1 cellular context compared by ENCODE assay signal in genomic region chr17:49496183-49496865, GRCh38.
TF ChIP-seq lines count a peak whose summit lies in the region.

No MANE protein-coding gene starts in this region.

TF ChIP-seq in WTC11, 78 proteins besides CTCF, POLR2A, EP300 and RAD21 (continued from another document):
- TF ChIP-seq ZNF396 (CRISPR knock-in tag; IDR thresholded peaks at IDR 0.05; ENCODE audit: borderline replicate concordance) (no peak), ZNF263 (CRISPR knock-in tag; IDR thresholded peaks at IDR 0.05; ENCODE audit: low read depth) (0 out of 2 replicates have a peak, but pooled peaks have one; percentile 32), GABPB1 (CRISPR knock-in tag; IDR thresholded peaks at IDR 0.05) (peak; percentile 59; the same call in 1 of the 2 replicates), TCF7 (CRISPR knock-in tag; IDR thresholded peaks at IDR 0.05; ENCODE audit: low read depth) (no peak), RELA (CRISPR knock-in tag; IDR thresholded peaks at IDR 0.05; ENCODE audit: borderline replicate concordance) (peak; percentile 90; the same call in 1 of the 2 replicates), USF2 (CRISPR knock-in tag; IDR thresholded peaks at IDR 0.05) (no peak)
